In genomic region chr4:169210516-169211108, GRCh38 we compare ENCODE assay signal across 10 cellular contexts.
DNase-seq lines count a peak whose midpoint lies in the region; ATAC-seq and TF ChIP-seq lines count a peak whose summit lies in the region.
"Had no signal": no experiment of that assay in that cellular context is flagged by ENCODE, and none has a peak within 500 bp of the region (broad histone marks: within the 10 kb centered on the region; RNA-seq: fewer than 3 reads in every experiment).

No MANE protein-coding gene starts in this region.

- H3K27ac ChIP-seq in spleen, result peak overlapping the region in 7 of 8 donors; percentile 26 to 71 (median 62)
- H3K27ac ChIP-seq: skin epidermis had no signal

- WGBS in spleen, 5 donors, result 49 to 68% (median 61%) methylated on average over 3 of the region's 3 CpGs

- peaks cover 0 to 22% (median 4%) of the 10 kb centered on the region in 6 donors for H3K4me1 ChIP-seq in spleen

- H3K27me3 ChIP-seq in spleen (replicated peaks in 1 of 7), result no peaks in the 10 kb centered on the region

- TF ChIP-seq CTCF in spleen (IDR thresholded peaks at IDR 0.05 in 8 of 11, conservative IDR thresholded peaks at IDR 0.05 in 3 of 11), result no peak

- no peaks in the 10 kb centered on the region for H3K36me3 ChIP-seq in spleen

- peak overlapping the region in 1 of 8 donors; percentile 31 for H3K4me3 ChIP-seq in spleen
- H3K4me3 ChIP-seq: skin epidermis had no signal

- DNase-seq in spleen, result no peak
- DNase-seq in NCI-H2227 (lab: John Stamatoyannopoulos, UW; ENCODE audit: unreplicated experiment), result no peak
- DNase-seq in ecto neural progenitor cell (ENCODE audit: low spot score), result no peak
- no peak for DNase-seq in NCI-H69 (lab: John Stamatoyannopoulos, UW)
- DNase-seq: activated T-cell treated with anti-CD3 and anti-CD28 coated beads, Interleukin-2, amount 50 U/mL, for 4 hours; cerebellar nuclear complex had no signal

- peak; percentile 90 for ATAC-seq in GM18909 (IDR thresholded peaks at IDR 0.05; ENCODE audit: poor library complexity, unreplicated experiment)
- peak; percentile 91 for ATAC-seq in HG02571 (IDR thresholded peaks at IDR 0.05; ENCODE audit: unreplicated experiment)
- peak; percentile 89 for ATAC-seq in HG03439 (IDR thresholded peaks at IDR 0.05; ENCODE audit: unreplicated experiment)
- ATAC-seq: activated T-cell treated with anti-CD3 and anti-CD28 coated beads, Interleukin-2, amount 50 U/mL, for 4 hours had no signal

- peaks cover 0 to 22% (median 12%) of the 10 kb centered on the region in 8 donors for H3K9me3 ChIP-seq in spleen

- no peak for TF ChIP-seq POLR2A in spleen (IDR thresholded peaks at IDR 0.05)

- intact Hi-C loops in spleen (cut with DNase I; ENCODE audit: low total_unique reads), result no loop called here
